Comparison of ENCODE assay signal across 5 cellular contexts in the genomic region with DNA sequence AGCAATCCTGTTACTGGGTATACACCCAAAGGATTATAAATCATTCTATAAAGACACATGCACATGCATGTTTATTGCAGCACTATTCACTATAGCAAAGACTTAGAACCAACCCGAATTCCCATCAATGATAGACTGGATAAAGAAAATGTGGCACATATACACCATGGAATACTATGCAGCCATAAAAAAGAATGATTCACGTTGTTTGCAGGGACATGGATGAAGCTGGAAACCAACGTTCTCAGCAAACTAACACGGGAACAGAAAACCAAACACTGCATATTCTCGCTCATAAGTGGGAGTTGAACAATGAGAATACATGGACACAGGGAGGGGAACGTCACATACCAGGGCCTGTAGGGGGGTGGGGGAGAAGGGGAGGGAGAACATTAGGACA. TPM values are rescaled to one million over a fixed set of nuclear protein-coding genes. Genes with fewer than 3 reads are reported as not detected.
A peak's percentile ranks its signal among the peaks of the same experiment; 100 is the strongest.
DNase-seq lines count a peak whose midpoint lies in the region; ATAC-seq, FAIRE-seq and TF ChIP-seq lines count a peak whose summit lies in the region.
"Not testable (repeated sequence)": the region's sequence is repeated elsewhere in the genome, so short reads cannot be mapped to it uniquely, and the experiment has no call there.
"Had no signal": no experiment of that assay in that cellular context is flagged by ENCODE, and none has a peak within 500 bp of the region (broad histone marks: within the 10 kb centered on the region; RNA-seq: fewer than 3 reads in every experiment).

No MANE protein-coding gene starts in this region.

- not testable (repeated sequence) for DNase-seq in K562 (ENCODE audit: extremely low read depth in 1 of 4, low spot score in 3 of 4)
- DNase-seq in left lobe of liver (ENCODE audit: low spot score) = peak; percentile 6
- peak; percentile 5 for DNase-seq in osteocyte (ENCODE audit: extremely low spot score, unreplicated experiment)

- H3K27ac Mint-ChIP-seq in osteocyte (ENCODE audit: unreplicated experiment) = not testable (repeated sequence)

- BruUV-seq in K562 (replicated peaks; lab: Mats Ljungman, UMichigan) = not testable (repeated sequence)

- not testable (repeated sequence) for ATAC-seq in K562, left lobe of liver

- H3K4me1 Mint-ChIP-seq in osteocyte (ENCODE audit: unreplicated experiment) = not testable (repeated sequence)

- not testable (repeated sequence) for H3K9ac ChIP-seq in K562 (ENCODE audit: insufficient read depth in 1 of 2, low read depth in 2 of 2, low read length in 2 of 2)

- not testable (repeated sequence) for H4K20me1 ChIP-seq in K562 (replicated peaks; ENCODE audit: control insufficient read depth, insufficient read depth, low read length)

- not testable (repeated sequence) for H3K4me3 Mint-ChIP-seq in osteocyte (ENCODE audit: unreplicated experiment)

- not testable (repeated sequence) for H3K27ac ChIP-seq in HEK293 (ENCODE audit: extremely low read depth, low read depth, low read length); K562 (ENCODE audit: extremely low read depth, low read depth, low read length)

- H3K9me3 ChIP-seq in HEK293 (ENCODE audit: control insufficient read depth, insufficient read depth, low read depth, low read length); K562 (replicated peaks; ENCODE audit: control insufficient read depth, insufficient read depth, low read depth, low read length): not testable (repeated sequence)

- H3K79me2 ChIP-seq in K562 (ENCODE audit: control insufficient read depth, insufficient read depth, low read length) = not testable (repeated sequence)

- TF ChIP-seq POLR2A in K562 (conservative IDR thresholded peaks at IDR 0.05) = not testable (repeated sequence)

- intact Hi-C loops in K562 (cut with micrococcal nuclease) = not testable (repeated sequence)

- POLR2A ChIA-PET in HEK293 (lab: Yijun Ruan, JAX); K562 (lab: Yijun Ruan, JAX): not testable (repeated sequence)

- peaks cover 3 to 14% of the 10 kb centered on the region in 2 experiments; a peak in 3 of 5 replicates for H3K27me3 ChIP-seq in K562 (ENCODE audit: control insufficient read depth in 2 of 2, insufficient read depth in 2 of 2, low read length in 2 of 2)

- H3K4me1 ChIP-seq in HEK293 (ENCODE audit: control insufficient read depth, insufficient read depth, low read length); K562 (replicated peaks in 1 of 2; ENCODE audit: control insufficient read depth in 2 of 2, insufficient read depth in 2 of 2, low read length in 2 of 2): not testable (repeated sequence)

- H3K27me3 Mint-ChIP-seq in osteocyte (ENCODE audit: unreplicated experiment) = not testable (repeated sequence)

- in situ Hi-C loops in K562 (cut with MboI) = not testable (repeated sequence)

- not testable (repeated sequence) for TF ChIP-seq RAD21 in K562 (CRISPR knock-in tag; conservative IDR thresholded peaks at IDR 0.05 in 1 of 2, IDR thresholded peaks at IDR 0.05 in 1 of 2)

- H3K36me3 ChIP-seq in HEK293 (ENCODE audit: control insufficient read depth in 2 of 2, insufficient read depth in 1 of 2, low read length in 2 of 2); K562 (ENCODE audit: control insufficient read depth, insufficient read depth, low read length): not testable (repeated sequence)

- not testable (repeated sequence) for TF ChIP-seq EP300 in K562 (IDR thresholded peaks at IDR 0.05; ENCODE audit: low read length)

- CTCF ChIA-PET in HEK293 (lab: Yijun Ruan, JAX); K562 (lab: Yijun Ruan, JAX; ENCODE audit: low intra/inter-chr PET ratio): not testable (repeated sequence)

- not testable (repeated sequence) for H2AFZ ChIP-seq in K562 (ENCODE audit: low read depth, low read length)

- H3K9me3 Mint-ChIP-seq in osteocyte (ENCODE audit: unreplicated experiment) = not testable (repeated sequence)

- WGBS in K562 (ENCODE audit: insufficient coverage, low coverage, missing lambda C conversion rate) = 2% methylated on average over 5 of the region's 6 CpGs

- not testable (repeated sequence) for H3K4me3 ChIP-seq in HEK293 (ENCODE audit: low read depth, low read length); K562

- H3K4me2 ChIP-seq in K562 (ENCODE audit: insufficient read depth, low read length) = not testable (repeated sequence)

- not testable (repeated sequence) for TF ChIP-seq CTCF in HEK293 (tag by site-specific recombination; IDR thresholded peaks at IDR 0.05); K562 (IDR thresholded peaks at IDR 0.05 in 2 of 3, conservative IDR thresholded peaks at IDR 0.05 in 1 of 3; ENCODE audit: insufficient read depth in 2 of 3, low read depth in 1 of 3, low read length in 3 of 3); osteocyte (IDR thresholded peaks at IDR 0.05)

- not testable (repeated sequence) for FAIRE-seq in K562 (lab: Jason Lieb, UNC)

- not testable (repeated sequence) for H3K9me1 ChIP-seq in K562 (ENCODE audit: control insufficient read depth, insufficient read depth, low read length)

- H3K36me3 Mint-ChIP-seq in osteocyte (ENCODE audit: unreplicated experiment) = not testable (repeated sequence)

TF ChIP-seq in K562, 482 proteins besides CTCF, POLR2A, EP300 and RAD21:
- TF ChIP-seq ZNF146 (CRISPR knock-in tag; IDR thresholded peaks at IDR 0.05; ENCODE audit: unreplicated experiment) (peak; percentile 91), RBM25 (IDR thresholded peaks at IDR 0.05; ENCODE audit: low read depth, low read length, severe bottlenecking) (peak; percentile 10)

RNA-seq across cellular contexts. Expression of gene OCLN, which starts 21.1 kb away (rescaled TPM):
- total RNA-seq in K562 (2011; cell fraction: chromatin; rRNA removed; ENCODE audit: low replicate concordance) = 0.58 and 2.8 TPM in 2 replicates
- total RNA-seq in K562 (2011; cell fraction: nucleolus; rRNA removed) = 0.33 and 0.53 TPM in 2 replicates
- total RNA-seq in K562 (2011; cell fraction: nucleoplasm; rRNA removed) = 1.4 and 2.7 TPM in 2 replicates
- total RNA-seq in K562 (2014; rRNA removed) = 0.05 and 0.08 TPM in 2 replicates
- 0.22 and 0.29 TPM in 2 replicates for total RNA-seq in K562 (2014; rRNA removed; fragmentation: Illumina TruSeq; extraction: Trizol)
- total RNA-seq in K562 (2015; rRNA removed; fragmentation: Illumina TruSeq; extraction: Trizol) = 0.23 and 0.29 TPM in 2 replicates
- total RNA-seq in K562 (2021) = 0.27 and 0.29 TPM in 2 replicates
- 0.09 and 0.15 TPM in 2 replicates for polyA plus RNA-seq in K562 (2011; rRNA removed)
- polyA plus RNA-seq in K562 (2011; cell fraction: cytosol; rRNA removed) = 0.01 and 0.03 TPM in 2 replicates
- 0.11 and 0.20 TPM in 2 replicates for polyA plus RNA-seq in K562 (2011; cell fraction: nucleus; rRNA removed)
- 0.09 and 0.11 TPM in 2 replicates for polyA plus RNA-seq in K562 (2012)
- 0.03 and 0.06 TPM in 2 replicates for polyA plus RNA-seq in K562 (2014; fragmentation: Illumina TruSeq; extraction: Trizol)
- under 1 TPM; 0.06 to 0.08 TPM for polyA plus RNA-seq in K562 (2014; fragmentation: Nextera tagmentation; extraction: Ambion mirVana)
- 0.19 and 0.22 TPM in 2 replicates for polyA plus RNA-seq in K562 (2014; rRNA removed)
- polyA minus RNA-seq in K562 (2011; rRNA and poly(A)+ RNA removed) = 0.39 and 0.42 TPM in 2 replicates
- polyA minus RNA-seq in K562 (2011; cell fraction: cytosol; rRNA and poly(A)+ RNA removed) = 0.19 TPM in 1 of 2 replicates, not detected in the other
- polyA minus RNA-seq in K562 (2011; cell fraction: nucleus; rRNA and poly(A)+ RNA removed) = 0.40 and 0.44 TPM in 2 replicates
- total RNA-seq in left lobe of liver = 27.3 TPM
- 4.4 and 4.5 TPM in 2 replicates for total RNA-seq in osteocyte

RNA-seq across cellular contexts. Expression of gene MARVELD2, which starts 56.6 kb away (rescaled TPM):
- 0.72 and 0.79 TPM in 2 replicates for total RNA-seq in K562 (2011; cell fraction: chromatin; rRNA removed; ENCODE audit: low replicate concordance)
- 0.33 and 0.92 TPM in 2 replicates for total RNA-seq in K562 (2011; cell fraction: nucleolus; rRNA removed)
- total RNA-seq in K562 (2011; cell fraction: nucleoplasm; rRNA removed) = 0.69 and 0.95 TPM in 2 replicates
- 0.08 TPM in 1 of 2 replicates, not detected in the other for total RNA-seq in K562 (2014; rRNA removed)
- 0.04 and 0.13 TPM in 2 replicates for total RNA-seq in K562 (2014; rRNA removed; fragmentation: Illumina TruSeq; extraction: Trizol)
- 0.29 and 0.30 TPM in 2 replicates for total RNA-seq in K562 (2015; rRNA removed; fragmentation: Illumina TruSeq; extraction: Trizol)
- 0.09 and 0.13 TPM in 2 replicates for total RNA-seq in K562 (2021)
- 0.05 and 0.21 TPM in 2 replicates for polyA plus RNA-seq in K562 (2011; rRNA removed)
- polyA plus RNA-seq in K562 (2011; cell fraction: cytosol; rRNA removed) = 0.07 TPM in 1 of 2 replicates, not detected in the other
- polyA plus RNA-seq in K562 (2011; cell fraction: nucleus; rRNA removed) = 0.20 and 0.34 TPM in 2 replicates
- polyA plus RNA-seq in K562 (2012) = 0.03 and 0.08 TPM in 2 replicates
- 0.03 TPM in 2 replicates for polyA plus RNA-seq in K562 (2014; fragmentation: Illumina TruSeq; extraction: Trizol)
- under 1 TPM in 1 of 2 experiments, not detected in 1; 0.03 TPM for polyA plus RNA-seq in K562 (2014; fragmentation: Nextera tagmentation; extraction: Ambion mirVana)
- 0.07 TPM in 1 of 2 replicates, not detected in the other for polyA plus RNA-seq in K562 (2014; rRNA removed)
- 0.25 and 0.54 TPM in 2 replicates for polyA minus RNA-seq in K562 (2011; rRNA and poly(A)+ RNA removed)
- not detected in 2 replicates for polyA minus RNA-seq in K562 (2011; cell fraction: cytosol; rRNA and poly(A)+ RNA removed)
- 0.40 and 0.56 TPM in 2 replicates for polyA minus RNA-seq in K562 (2011; cell fraction: nucleus; rRNA and poly(A)+ RNA removed)
- 29.7 TPM for total RNA-seq in left lobe of liver
- 0.38 and 0.71 TPM in 2 replicates for total RNA-seq in osteocyte
- total RNA-seq: A172 had no signal

Comparison
In these comparisons a context has a peak if more than half of its experiments do, and no peak if none do; other contexts are left out.
1. RNA of gene MARVELD2, which starts 56.6 kb away (total RNA-seq): 29.7 TPM in left lobe of liver (single experiment); 0.38 to 0.71 TPM in osteocyte and 0.04 to 0.95 TPM in K562; every median in the first group is over 10 times any median in the second.